1 cellular context compared by ENCODE assay signal in the genomic region with DNA sequence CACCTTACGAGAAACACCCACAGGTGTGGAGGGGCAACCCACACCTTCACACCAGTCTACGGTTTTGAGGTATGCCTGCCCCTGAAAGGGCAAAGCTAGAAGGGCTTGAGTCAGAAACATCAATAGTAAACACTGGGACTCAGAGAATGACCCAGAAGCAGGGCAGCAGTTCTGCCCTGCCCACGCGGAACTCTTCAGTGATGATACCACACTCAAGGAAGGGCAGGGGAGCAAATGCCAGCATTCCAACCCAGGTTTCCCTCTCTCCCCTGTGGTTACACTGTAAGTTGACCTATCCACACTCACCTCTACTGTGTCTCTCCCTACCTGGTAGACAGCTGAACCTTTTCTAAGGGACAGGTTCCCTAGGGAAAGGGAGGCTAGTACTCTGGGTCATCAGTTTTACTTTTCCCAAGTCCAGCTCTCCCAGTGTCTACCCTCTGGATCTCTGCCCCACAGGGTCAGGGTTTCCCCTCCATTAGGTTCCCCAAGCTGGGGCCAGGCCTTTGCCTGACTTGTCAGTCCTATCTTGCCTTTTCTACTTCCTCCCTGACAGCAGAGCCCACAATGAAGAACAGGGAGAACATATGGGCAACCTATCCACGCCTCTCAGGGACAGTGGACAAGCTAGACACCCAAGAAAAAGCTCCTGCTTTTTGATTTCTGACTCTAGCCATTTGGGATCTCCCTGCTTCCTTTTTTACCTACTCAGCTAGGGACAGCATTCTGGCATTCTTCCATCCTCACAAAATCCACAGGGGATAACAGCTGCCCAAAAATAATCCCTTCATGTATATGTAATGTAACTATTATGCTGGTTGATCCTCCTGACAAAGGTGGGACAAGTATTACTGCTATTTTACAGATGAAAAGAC.
TF ChIP-seq lines count a peak whose summit lies in the region.

No MANE protein-coding gene starts in this region.

TF ChIP-seq in K562, 482 proteins besides CTCF, POLR2A, EP300 and RAD21:
- TF ChIP-seq DACH1 (IDR thresholded peaks at IDR 0.05; ENCODE audit: partially characterized antibody) = no peak
- TF ChIP-seq SPI1 (IDR thresholded peaks at IDR 0.05; ENCODE audit: borderline replicate concordance, low read depth, low read length) = peak; percentile 84; the same call in 1 of the 2 replicates
- no peak for TF ChIP-seq PCBP1 (IDR thresholded peaks at IDR 0.05; ENCODE audit: low read depth, low read length, poor library complexity, severe bottlenecking)
- TF ChIP-seq MAZ (CRISPR knock-in tag; conservative IDR thresholded peaks at IDR 0.05 in 1 of 2, IDR thresholded peaks at IDR 0.05 in 1 of 2) = 0 out of 4 replicates have a peak, but pooled peaks of 1 of the 2 experiments have one; percentile 25
- TF ChIP-seq, protein P1, sequence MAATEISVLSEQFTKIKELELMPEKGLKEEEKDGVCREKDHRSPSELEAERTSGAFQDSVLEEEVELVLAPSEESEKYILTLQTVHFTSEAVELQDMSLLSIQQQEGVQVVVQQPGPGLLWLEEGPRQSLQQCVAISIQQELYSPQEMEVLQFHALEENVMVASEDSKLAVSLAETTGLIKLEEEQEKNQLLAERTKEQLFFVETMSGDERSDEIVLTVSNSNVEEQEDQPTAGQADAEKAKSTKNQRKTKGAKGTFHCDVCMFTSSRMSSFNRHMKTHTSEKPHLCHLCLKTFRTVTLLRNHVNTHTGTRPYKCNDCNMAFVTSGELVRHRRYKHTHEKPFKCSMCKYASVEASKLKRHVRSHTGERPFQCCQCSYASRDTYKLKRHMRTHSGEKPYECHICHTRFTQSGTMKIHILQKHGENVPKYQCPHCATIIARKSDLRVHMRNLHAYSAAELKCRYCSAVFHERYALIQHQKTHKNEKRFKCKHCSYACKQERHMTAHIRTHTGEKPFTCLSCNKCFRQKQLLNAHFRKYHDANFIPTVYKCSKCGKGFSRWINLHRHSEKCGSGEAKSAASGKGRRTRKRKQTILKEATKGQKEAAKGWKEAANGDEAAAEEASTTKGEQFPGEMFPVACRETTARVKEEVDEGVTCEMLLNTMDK (IDR thresholded peaks at IDR 0.05; ENCODE audit: borderline replicate concordance, insufficient read depth, low read depth, low read length, poor library complexity, severe bottlenecking) = no peak
- TF ChIP-seq, protein P2, sequence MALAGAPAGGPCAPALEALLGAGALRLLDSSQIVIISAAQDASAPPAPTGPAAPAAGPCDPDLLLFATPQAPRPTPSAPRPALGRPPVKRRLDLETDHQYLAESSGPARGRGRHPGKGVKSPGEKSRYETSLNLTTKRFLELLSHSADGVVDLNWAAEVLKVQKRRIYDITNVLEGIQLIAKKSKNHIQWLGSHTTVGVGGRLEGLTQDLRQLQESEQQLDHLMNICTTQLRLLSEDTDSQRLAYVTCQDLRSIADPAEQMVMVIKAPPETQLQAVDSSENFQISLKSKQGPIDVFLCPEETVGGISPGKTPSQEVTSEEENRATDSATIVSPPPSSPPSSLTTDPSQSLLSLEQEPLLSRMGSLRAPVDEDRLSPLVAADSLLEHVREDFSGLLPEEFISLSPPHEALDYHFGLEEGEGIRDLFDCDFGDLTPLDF (CRISPR knock-in tag; IDR thresholded peaks at IDR 0.05) = no peak
- TF ChIP-seq, protein P3, sequence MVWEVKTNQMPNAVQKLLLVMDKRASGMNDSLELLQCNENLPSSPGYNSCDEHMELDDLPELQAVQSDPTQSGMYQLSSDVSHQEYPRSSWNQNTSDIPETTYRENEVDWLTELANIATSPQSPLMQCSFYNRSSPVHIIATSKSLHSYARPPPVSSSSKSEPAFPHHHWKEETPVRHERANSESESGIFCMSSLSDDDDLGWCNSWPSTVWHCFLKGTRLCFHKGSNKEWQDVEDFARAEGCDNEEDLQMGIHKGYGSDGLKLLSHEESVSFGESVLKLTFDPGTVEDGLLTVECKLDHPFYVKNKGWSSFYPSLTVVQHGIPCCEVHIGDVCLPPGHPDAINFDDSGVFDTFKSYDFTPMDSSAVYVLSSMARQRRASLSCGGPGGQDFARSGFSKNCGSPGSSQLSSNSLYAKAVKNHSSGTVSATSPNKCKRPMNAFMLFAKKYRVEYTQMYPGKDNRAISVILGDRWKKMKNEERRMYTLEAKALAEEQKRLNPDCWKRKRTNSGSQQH (CRISPR knock-in tag; IDR thresholded peaks at IDR 0.05) = no peak
